In genomic region chr1:37471345-37472231, GRCh38 we compare ENCODE assay signal across 8 cellular contexts. TPM values are rescaled to one million over a fixed set of nuclear protein-coding genes. Genes with fewer than 3 reads are reported as not detected.
A peak's percentile ranks its signal among the peaks of the same experiment; 100 is the strongest.
DNase-seq lines count a peak whose midpoint lies in the region; ATAC-seq and TF ChIP-seq lines count a peak whose summit lies in the region.

No MANE protein-coding gene starts in this region.

- H3K27me3 Mint-ChIP-seq in activated CD4-positive, alpha-beta T cell treated with anti-CD3 and anti-CD28 coated beads for 36 hours = no peaks in the 10 kb centered on the region
- H3K27me3 Mint-ChIP-seq in type B pancreatic cell = peaks cover 42% of the 10 kb centered on the region

- H3K4me3 Mint-ChIP-seq in activated CD4-positive, alpha-beta T cell treated with anti-CD3 and anti-CD28 coated beads for 36 hours = no peak overlapping the region
- peak overlapping the region; percentile 55 for H3K4me3 Mint-ChIP-seq in type B pancreatic cell

- H3K36me3 Mint-ChIP-seq in activated CD4-positive, alpha-beta T cell treated with anti-CD3 and anti-CD28 coated beads for 36 hours (ENCODE audit: low read depth) = peaks cover 17% of the 10 kb centered on the region
- H3K36me3 Mint-ChIP-seq in type B pancreatic cell = no peaks in the 10 kb centered on the region

- H3K4me1 Mint-ChIP-seq in activated CD4-positive, alpha-beta T cell treated with anti-CD3 and anti-CD28 coated beads for 36 hours = peaks cover 37% of the 10 kb centered on the region
- H3K4me1 Mint-ChIP-seq in type B pancreatic cell (ENCODE audit: unreplicated experiment) = peaks cover 22% of the 10 kb centered on the region

- TF ChIP-seq CTCF in epithelial cell of esophagus (IDR thresholded peaks at IDR 0.05; ENCODE audit: insufficient read depth, low read depth, low read length, missing control alignments) = no peak
- TF ChIP-seq CTCF in type B pancreatic cell (conservative IDR thresholded peaks at IDR 0.05) = no peak

- DNase-seq in activated CD4-positive, alpha-beta T cell treated with anti-CD3 and anti-CD28 coated beads for 36 hours = no peak
- DNase-seq in activated CD4-positive, alpha-beta T cell treated with anti-CD3 and anti-CD28 coated beads, Interleukin-2, amount 50 U/mL, for 48 hours = no peak
- peak; percentile 63 to 82 for DNase-seq in SHP77 (lab: John Stamatoyannopoulos, UW)
- peak; percentile 88 for DNase-seq in epithelial cell of esophagus (ENCODE audit: low read depth)
- DNase-seq in midbrain (lab: John Stamatoyannopoulos, UW) = peak; percentile 79
- no peak for DNase-seq in type B pancreatic cell (ENCODE audit: extremely low spot score, unreplicated experiment)
- DNase-seq in NK-92 treated with Interleukin-12 subunit alpha and Interleukin-12 subunit beta, amount 100 ng/mL, for 24 hours (lab: John Stamatoyannopoulos, UW) = no peak

- intact Hi-C loops in activated CD4-positive, alpha-beta T cell treated with anti-CD3 and anti-CD28 coated beads for 36 hours (cut with DNase I, micrococcal nuclease) = loop anchor here (2.0 to 10.0 kb wide), 8 partner anchors 17 to 1537 kb away; partner anchors contain the start of genes MTF1 (in 2 of the 2), AGO3 (in 1 of the 2), MYCBP (in 1 of the 2) and SH3D21 (in 1 of the 2)

- H3K9me3 Mint-ChIP-seq in activated CD4-positive, alpha-beta T cell treated with anti-CD3 and anti-CD28 coated beads for 36 hours (ENCODE audit: low read depth) = no peaks in the 10 kb centered on the region
- no peaks in the 10 kb centered on the region for H3K9me3 Mint-ChIP-seq in type B pancreatic cell

- peak overlapping the region; percentile 11 for H3K4me3 ChIP-seq in epithelial cell of esophagus (ENCODE audit: low read length)

- CTCF ChIA-PET in activated CD4-positive, alpha-beta T cell treated with anti-CD3 and anti-CD28 coated beads for 36 hours (lab: Charles Lee) = interaction anchor here (0.7 to 2.0 kb wide), 7 partner anchors 9 to 43 kb away, joined by 3 to 14 read pairs (median 3); partner anchors contain the start of gene MEAF6

- POLR2A ChIA-PET in activated CD4-positive, alpha-beta T cell treated with anti-CD3 and anti-CD28 coated beads for 36 hours (lab: Charles Lee) = no interaction called here

- no peak for ATAC-seq in activated CD4-positive, alpha-beta T cell treated with anti-CD3 and anti-CD28 coated beads for 36 hours
- no peak for ATAC-seq in GM21528 (IDR thresholded peaks at IDR 0.05; ENCODE audit: low FRiP score, unreplicated experiment)

- peak overlapping the region; percentile 58 for H3K27ac Mint-ChIP-seq in activated CD4-positive, alpha-beta T cell treated with anti-CD3 and anti-CD28 coated beads for 36 hours
- H3K27ac Mint-ChIP-seq in type B pancreatic cell = peak overlapping the region; percentile 85

RNA-seq across cellular contexts. Expression of gene ZC3H12A, which starts 2.8 kb away (rescaled TPM):
- 10 to 100 TPM; 29.7 to 31.2 TPM for total RNA-seq in activated CD4-positive, alpha-beta T cell treated with anti-CD3 and anti-CD28 coated beads for 36 hours
- 6.0 and 18.3 TPM in 2 replicates for total RNA-seq in type B pancreatic cell (ENCODE audit: low replicate concordance)

RNA-seq across cellular contexts. Expression of gene MEAF6, which starts 43.0 kb away (rescaled TPM):
- 10 to 100 TPM; 66.8 to 72.2 TPM for total RNA-seq in activated CD4-positive, alpha-beta T cell treated with anti-CD3 and anti-CD28 coated beads for 36 hours
- 65.7 and 79.9 TPM in 2 replicates for total RNA-seq in type B pancreatic cell (ENCODE audit: low replicate concordance)

Comparison
In these comparisons a context has a peak if more than half of its experiments do, and no peak if none do; other contexts are left out.
1. DNase-seq: peak in SHP77 (2 of 2), epithelial cell of esophagus (single experiment) and midbrain (single experiment); none in activated CD4-positive, alpha-beta T cell treated with anti-CD3 and anti-CD28 coated beads for 36 hours (single experiment), activated CD4-positive, alpha-beta T cell treated with anti-CD3 and anti-CD28 coated beads, Interleukin-2, amount 50 U/mL, for 48 hours (0 of 2), type B pancreatic cell (single experiment) and NK-92 treated with Interleukin-12 subunit alpha and Interleukin-12 subunit beta, amount 100 ng/mL, for 24 hours (single experiment).